ENCODE assay signal across 8 cellular contexts in the genomic region with DNA sequence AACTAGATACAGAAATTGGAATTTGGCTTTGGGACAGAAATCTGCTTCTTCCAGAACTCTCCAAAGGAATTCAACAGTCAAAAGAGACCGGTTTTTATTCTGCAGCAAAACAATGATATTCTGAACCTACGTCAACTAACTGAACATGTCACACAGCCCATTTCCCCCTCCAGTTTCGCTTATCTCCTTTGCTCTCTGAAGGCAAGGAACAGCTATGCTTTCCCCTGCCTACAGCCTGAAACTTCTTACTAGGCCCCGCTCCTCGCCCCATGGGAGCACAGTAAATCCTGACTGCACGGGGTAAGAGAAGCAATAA. TPM values are rescaled to one million over a fixed set of nuclear protein-coding genes. Genes with fewer than 3 reads are reported as not detected.
DNase-seq lines count a peak whose midpoint lies in the region; ATAC-seq, FAIRE-seq and TF ChIP-seq lines count a peak whose summit lies in the region.

No MANE protein-coding gene starts in this region.

- H3K4me3 Mint-ChIP-seq in naive B cell = peak overlapping the region; percentile 92 to 99 (median 99)

- no peaks in the 10 kb centered on the region for H3K9me3 Mint-ChIP-seq in naive B cell

- H3K27me3 ChIP-seq in GM06990 (replicated peaks; ENCODE audit: control insufficient read depth, insufficient read depth, low read length) = no peaks in the 10 kb centered on the region
- no peaks in the 10 kb centered on the region for H3K27me3 ChIP-seq in bronchial epithelial cell (ENCODE audit: control insufficient read depth, insufficient read depth, low read length)

- peak overlapping the region; percentile 76 for H3K4me3 ChIP-seq in GM06990 (replicated peaks; ENCODE audit: low read depth, low read length)
- peak overlapping the region; percentile 87 for H3K4me3 ChIP-seq in bronchial epithelial cell (ENCODE audit: low read depth, low read length)

- TF ChIP-seq CTCF in GM06990 (IDR thresholded peaks at IDR 0.05; ENCODE audit: insufficient read depth, low read length, poor library complexity, severe bottlenecking) = no peak
- TF ChIP-seq CTCF in bronchial epithelial cell (IDR thresholded peaks at IDR 0.05; ENCODE audit: insufficient read depth, low read length, severe bottlenecking) = no peak

- DNase-seq in GM06990 (ENCODE audit: extremely low read depth, insufficient read length) (no peak), Kasumi-1 (lab: John Stamatoyannopoulos, UW) (peak; percentile 63 to 83), bronchial epithelial cell (ENCODE audit: low read depth) (no peak), naive B cell (no peak), GOT3 (lab: John Stamatoyannopoulos, UW) (no peak), SHP77 (lab: John Stamatoyannopoulos, UW) (no peak), NCI-H1105 (lab: John Stamatoyannopoulos, UW) (no peak)

- H3K36me3 Mint-ChIP-seq in naive B cell = peaks cover under 1 to 17% of the 10 kb centered on the region in 2 donors

- H3K4me1 Mint-ChIP-seq in naive B cell = peaks cover 33 to 51% (median 38%) of the 10 kb centered on the region in 3 donors

- no peaks in the 10 kb centered on the region for H3K27me3 Mint-ChIP-seq in naive B cell

- no peak for FAIRE-seq in bronchial epithelial cell (lab: Jason Lieb, UNC)

- peak overlapping the region; percentile 95 to 99 (median 98) for H3K27ac Mint-ChIP-seq in naive B cell

- ATAC-seq in GM21619 (IDR thresholded peaks at IDR 0.05; ENCODE audit: unreplicated experiment) (peak; percentile 19), naive B cell (ENCODE audit: low read depth in 2 of 2) (peak; percentile 48 to 55)

- H3K36me3 ChIP-seq in GM06990 (ENCODE audit: control insufficient read depth, insufficient read depth, low read length) (no peaks in the 10 kb centered on the region), bronchial epithelial cell (ENCODE audit: control insufficient read depth, insufficient read depth, low read length) (no peaks in the 10 kb centered on the region)

RNA-seq across cellular contexts. Expression of gene SKIC3, which starts 0.5 kb away (rescaled TPM):
- total RNA-seq in bronchial epithelial cell = 117 and 125 TPM in 2 replicates
- polyA plus RNA-seq in naive B cell (ENCODE audit: low read depth in 6 of 6) = 10 to 100 TPM; 31.3 to 57.4 (median 38.9) TPM

RNA-seq across cellular contexts. Expression of gene ARSK, which starts 0.6 kb away (rescaled TPM):
- total RNA-seq in bronchial epithelial cell = 7.4 and 9.0 TPM in 2 replicates
- polyA plus RNA-seq in naive B cell (ENCODE audit: low read depth in 6 of 6) = 1 to 10 TPM; 4.8 to 8.8 (median 6.1) TPM

Comparison
In these comparisons a context has a peak if more than half of its experiments do, and no peak if none do; other contexts are left out.
1. DNase-seq: peak in Kasumi-1 (2 of 2); none in GM06990 (single experiment), bronchial epithelial cell (single experiment), naive B cell (single experiment), GOT3 (single experiment), SHP77 (0 of 2) and NCI-H1105 (single experiment).